In the genomic region with DNA sequence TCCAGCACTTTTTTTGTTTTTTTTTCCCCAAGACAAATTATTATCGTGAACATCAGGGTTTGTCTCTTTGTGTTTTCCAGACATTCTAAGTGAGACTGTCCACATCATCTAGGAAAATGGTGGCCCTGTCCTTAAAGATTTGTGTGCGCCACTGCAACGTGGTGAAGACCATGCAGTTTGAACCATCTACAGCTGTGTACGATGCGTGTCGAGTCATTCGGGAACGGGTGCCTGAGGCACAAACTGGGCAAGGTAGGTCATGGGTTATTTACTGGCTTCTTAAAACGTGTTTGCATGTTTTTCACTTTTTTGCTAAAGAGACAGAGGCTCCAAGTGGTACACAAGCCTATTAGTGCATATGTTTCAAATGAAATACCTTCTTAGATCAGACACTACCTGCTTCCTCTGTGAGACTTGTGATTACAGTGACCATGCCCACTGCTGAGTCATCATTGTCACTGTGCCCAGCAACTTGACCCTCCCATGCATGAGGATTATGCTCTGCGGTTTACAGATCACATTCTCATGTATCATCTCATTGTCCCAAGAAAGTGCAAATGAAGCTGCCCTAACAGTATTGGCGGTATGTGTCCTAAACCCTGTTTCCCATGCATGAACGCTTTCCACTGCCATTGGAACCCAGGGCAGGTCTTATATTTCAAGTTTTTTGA, we compare ENCODE assay signal across 12 cellular contexts.
A peak's percentile ranks its signal among the peaks of the same experiment; 100 is the strongest.
DNase-seq lines count a peak whose midpoint lies in the region; ATAC-seq and TF ChIP-seq lines count a peak whose summit lies in the region.
"Had no signal": no experiment of that assay in that cellular context is flagged by ENCODE, and none has a peak within 500 bp of the region (broad histone marks: within the 10 kb centered on the region; RNA-seq: fewer than 3 reads in every experiment).

No MANE protein-coding gene starts in this region.

- ATAC-seq in GM21717 (IDR thresholded peaks at IDR 0.05; ENCODE audit: unreplicated experiment), result no peak
- ATAC-seq in stimulated activated effector memory CD8-positive, alpha-beta T cell treated with anti-CD3 and anti-CD28 coated beads, Interleukin-12 subunit alpha, Interleukin-12 subunit beta, amount 100 ng/mL, for 72 hours, result no peak
- ATAC-seq: T-cell had no signal

- TF ChIP-seq POLR2A in thyroid gland (IDR thresholded peaks at IDR 0.05), result no peak

- H3K36me3 ChIP-seq in thyroid gland, result no peaks in the 10 kb centered on the region
- H3K36me3 ChIP-seq: upper lobe of left lung had no signal

- H3K4me1 Mint-ChIP-seq in stimulated activated effector memory CD8-positive, alpha-beta T cell treated with anti-CD3 and anti-CD28 coated beads, Interleukin-12 subunit alpha, Interleukin-12 subunit beta, amount 100 ng/mL, for 72 hours, result no peaks in the 10 kb centered on the region
- H3K4me1 Mint-ChIP-seq: activated naive CD8-positive, alpha-beta T cell treated with anti-CD3 and anti-CD28 coated beads, Interleukin-2, amount 10 ng/mL, durations not matched to agents 7 days and 5 days; T-cell had no signal

- no peak overlapping the region for H3K4me3 ChIP-seq in fibroblast of pulmonary artery (replicated peaks; ENCODE audit: low read depth, low read length)
- no peak overlapping the region for H3K4me3 ChIP-seq in thyroid gland (replicated peaks in 1 of 3)
- H3K4me3 ChIP-seq: skin epidermis, upper lobe of left lung had no signal

- CTCF ChIA-PET in RWPE1 (lab: Yijun Ruan, JAX), result interaction anchor here (0.6 kb wide), 1 partner anchor 44 kb away, joined by 4 read pairs; no protein-coding TSS in a partner anchor

- no peak overlapping the region for H3K4me3 Mint-ChIP-seq in stimulated activated effector memory CD8-positive, alpha-beta T cell treated with anti-CD3 and anti-CD28 coated beads, Interleukin-12 subunit alpha, Interleukin-12 subunit beta, amount 100 ng/mL, for 72 hours
- H3K4me3 Mint-ChIP-seq: activated naive CD8-positive, alpha-beta T cell treated with anti-CD3 and anti-CD28 coated beads, Interleukin-2, amount 10 ng/mL, durations not matched to agents 7 days and 5 days; T-cell had no signal

- H3K9me3 ChIP-seq in thyroid gland, result no peaks in the 10 kb centered on the region
- H3K9me3 ChIP-seq: upper lobe of left lung had no signal

- H3K27me3 ChIP-seq in thyroid gland, result no peaks in the 10 kb centered on the region
- H3K27me3 ChIP-seq: upper lobe of left lung had no signal

- no peak overlapping the region for H3K27ac Mint-ChIP-seq in stimulated activated effector memory CD8-positive, alpha-beta T cell treated with anti-CD3 and anti-CD28 coated beads, Interleukin-12 subunit alpha, Interleukin-12 subunit beta, amount 100 ng/mL, for 72 hours
- H3K27ac Mint-ChIP-seq: activated naive CD8-positive, alpha-beta T cell treated with anti-CD3 and anti-CD28 coated beads, Interleukin-2, amount 10 ng/mL, durations not matched to agents 7 days and 5 days; T-cell had no signal

- H3K36me3 Mint-ChIP-seq in stimulated activated effector memory CD8-positive, alpha-beta T cell treated with anti-CD3 and anti-CD28 coated beads, Interleukin-12 subunit alpha, Interleukin-12 subunit beta, amount 100 ng/mL, for 72 hours, result no peaks in the 10 kb centered on the region
- H3K36me3 Mint-ChIP-seq: activated naive CD8-positive, alpha-beta T cell treated with anti-CD3 and anti-CD28 coated beads, Interleukin-2, amount 10 ng/mL, durations not matched to agents 7 days and 5 days; T-cell had no signal

- 93% methylated on average over 12 of the region's 12 CpGs for WGBS in thyroid gland, 2 donors

- H3K27ac ChIP-seq in RWPE1 (peak overlapping the region; percentile 25; the same call in 1 of the 2 replicates), thyroid gland (no peak overlapping the region), substantia nigra (ENCODE audit: low read depth, low read length, poor library complexity, severe bottlenecking) (no peak overlapping the region)
- H3K27ac ChIP-seq: upper lobe of left lung had no signal

- H3K4me1 ChIP-seq in thyroid gland, result peaks cover 8 to 29% of the 10 kb centered on the region in 2 donors
- H3K4me1 ChIP-seq: upper lobe of left lung had no signal

- POLR2A ChIA-PET in RWPE1 (lab: Yijun Ruan, JAX; ENCODE audit: low non-redundant PET), result no interaction called here

- TF ChIP-seq CTCF in RWPE1 (conservative IDR thresholded peaks at IDR 0.05; ENCODE audit: low read depth) (no peak), fibroblast of pulmonary artery (IDR thresholded peaks at IDR 0.05; ENCODE audit: low read length, missing control alignments) (no peak), thyroid gland (IDR thresholded peaks at IDR 0.05) (no peak)

- peak; percentile 16 for DNase-seq in NCI-H510A treated with DMSO at 0.1 percent for 48 hours (lab: John Stamatoyannopoulos, UW)
- no peak for DNase-seq in NCI-H510A (lab: John Stamatoyannopoulos, UW)
- peak; percentile 69 for DNase-seq in RWPE1 (ENCODE audit: low spot score)
- peak; percentile 47 for DNase-seq in fibroblast of pulmonary artery (ENCODE audit: low read depth)
- peak; percentile 72 to 85 for DNase-seq in thyroid gland
- no peak for DNase-seq in stimulated activated effector memory CD8-positive, alpha-beta T cell treated with anti-CD3 and anti-CD28 coated beads, Interleukin-12 subunit alpha, Interleukin-12 subunit beta, amount 100 ng/mL, for 72 hours (ENCODE audit: low spot score in 2 of 2)
- no peak for DNase-seq in substantia nigra (lab: John Stamatoyannopoulos, UW)
- DNase-seq: activated naive CD8-positive, alpha-beta T cell treated with anti-CD3 and anti-CD28 coated beads, Interleukin-2, amount 10 ng/mL, durations not matched to agents 7 days and 5 days; T-cell had no signal

- intact Hi-C loops in thyroid gland (cut with DNase I), result no loop called here

- no peaks in the 10 kb centered on the region for H3K9me3 Mint-ChIP-seq in stimulated activated effector memory CD8-positive, alpha-beta T cell treated with anti-CD3 and anti-CD28 coated beads, Interleukin-12 subunit alpha, Interleukin-12 subunit beta, amount 100 ng/mL, for 72 hours
- H3K9me3 Mint-ChIP-seq: activated naive CD8-positive, alpha-beta T cell treated with anti-CD3 and anti-CD28 coated beads, Interleukin-2, amount 10 ng/mL, durations not matched to agents 7 days and 5 days; T-cell had no signal

Comparison
In these comparisons a context has a peak if more than half of its experiments do, and no peak if none do; other contexts are left out.
1. DNase-seq: peak in NCI-H510A treated with DMSO at 0.1 percent for 48 hours (single experiment), RWPE1 (single experiment), fibroblast of pulmonary artery (single experiment) and thyroid gland (2 of 2); none in NCI-H510A (single experiment), stimulated activated effector memory CD8-positive, alpha-beta T cell treated with anti-CD3 and anti-CD28 coated beads, Interleukin-12 subunit alpha, Interleukin-12 subunit beta, amount 100 ng/mL, for 72 hours (0 of 2) and substantia nigra (0 of 49).